In the genomic region with DNA sequence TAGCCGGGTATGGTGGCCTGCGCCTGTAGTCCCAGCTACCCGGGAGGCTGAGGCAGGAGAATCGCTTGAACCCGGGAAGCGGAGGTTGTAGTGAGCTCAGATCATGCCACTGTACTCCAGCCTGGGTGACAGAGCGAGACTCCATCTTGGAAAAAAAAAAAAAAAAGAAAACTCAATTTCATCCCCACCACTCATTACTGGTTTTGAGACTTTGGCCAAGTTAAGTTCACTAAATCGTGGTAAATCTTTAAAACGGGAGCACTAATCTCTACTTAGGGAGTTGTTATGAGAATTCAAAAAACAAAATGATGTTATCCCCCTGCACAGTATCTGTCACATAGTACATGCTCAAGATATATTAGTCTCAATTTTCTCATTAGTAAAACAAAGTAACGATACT, we compare ENCODE assay signal across 8 cellular contexts. TPM values are rescaled to one million over a fixed set of nuclear protein-coding genes. Genes with fewer than 3 reads are reported as not detected.
DNase-seq lines count a peak whose midpoint lies in the region; ATAC-seq and TF ChIP-seq lines count a peak whose summit lies in the region.
"Not testable (repeated sequence)": the region's sequence is repeated elsewhere in the genome, so short reads cannot be mapped to it uniquely, and the experiment has no call there.

No MANE protein-coding gene starts in this region.

- RAD21 ChIA-PET in HCT116 (lab: Charles Lee; ENCODE audit: low non-redundant PET in 1 of 2, low total read pairs in 2 of 2, uncharacterized antibody in 2 of 2, unreplicated experiment in 2 of 2), result interaction anchor here in 1 of 2 experiments (0.6 kb wide), 1 partner anchor 13 kb away, joined by 3 read pairs; no protein-coding TSS in a partner anchor

- peak overlapping the region; percentile 87 for H3K27ac Mint-ChIP-seq in activated T-helper 1 cell treated with anti-CD3 and anti-CD28 coated beads, Interleukin-12 subunit alpha, Interleukin-12 subunit beta, Interleukin-2, Interleukin-4 antibody, amounts not matched to agents 30 ng/mL and 10 ng/mL and 1 ng/mL, durations not matched to agents 14 hours and 24 hours and 36 hours

- not testable (repeated sequence) for H3K9me2 ChIP-seq in HCT116 (ENCODE audit: insufficient read depth)

- H3K27me3 ChIP-seq in AG04450 (ENCODE audit: control insufficient read depth, insufficient read depth, low read length); HCT116 (ENCODE audit: insufficient read depth, low read length); Panc1 (ENCODE audit: control insufficient read depth, insufficient read depth, low read length); colonic mucosa; heart left ventricle; muscle layer of colon (ENCODE audit: control insufficient read depth in 1 of 2, insufficient read depth in 2 of 2, low read length in 2 of 2); skeletal muscle tissue (ENCODE audit: control insufficient read depth in 3 of 3, insufficient read depth in 3 of 3, low read length in 3 of 3): not testable (repeated sequence)

- DNase-seq in AG04450 (ENCODE audit: low read depth, low spot score); HCT116 (ENCODE audit: low read depth, low spot score); Panc1 (ENCODE audit: low read depth, low spot score); activated T-helper 1 cell treated with anti-CD3 and anti-CD28 coated beads, Interleukin-12 subunit alpha, Interleukin-12 subunit beta, Interleukin-2, Interleukin-4 antibody, amounts not matched to agents 30 ng/mL and 10 ng/mL and 1 ng/mL, durations not matched to agents 14 hours and 24 hours and 36 hours (ENCODE audit: low spot score); colonic mucosa; heart left ventricle: not testable (repeated sequence)

- H3K4me1 Mint-ChIP-seq in activated T-helper 1 cell treated with anti-CD3 and anti-CD28 coated beads, Interleukin-12 subunit alpha, Interleukin-12 subunit beta, Interleukin-2, Interleukin-4 antibody, amounts not matched to agents 30 ng/mL and 10 ng/mL and 1 ng/mL, durations not matched to agents 14 hours and 24 hours and 36 hours (ENCODE audit: low read depth), result peaks cover 25% of the 10 kb centered on the region

- 74 to 88% (median 78%) methylated on average over 10 of the region's 10 CpGs for WGBS in heart left ventricle, 4 donors

- POLR2A ChIA-PET in AG04450 (lab: Yijun Ruan, JAX); HCT116 (lab: Charles Lee): not testable (repeated sequence)
- POLR2A ChIA-PET in Panc1 (lab: Charles Lee), result interaction anchor here (0.6 kb wide), 1 partner anchor 49 kb away, joined by 12 read pairs; no protein-coding TSS in a partner anchor

- not testable (repeated sequence) for TF ChIP-seq CTCF in AG04450 (IDR thresholded peaks at IDR 0.05; ENCODE audit: low read depth, low read length); HCT116 (IDR thresholded peaks at IDR 0.05 in 2 of 3, conservative IDR thresholded peaks at IDR 0.05 in 1 of 3; ENCODE audit: borderline replicate concordance in 1 of 3, insufficient read depth in 1 of 3, low read depth in 2 of 3, low read length in 2 of 3); Panc1 (IDR thresholded peaks at IDR 0.05); colonic mucosa (IDR thresholded peaks at IDR 0.05); heart left ventricle (IDR thresholded peaks at IDR 0.05)

- H3K79me2 ChIP-seq in HCT116 (ENCODE audit: insufficient read depth, low read length), result peaks cover 39% of the 10 kb centered on the region

- H3K36me3 ChIP-seq in HCT116 (ENCODE audit: control insufficient read depth in 1 of 2, insufficient read depth in 2 of 2, low read length in 2 of 2), result peaks cover 20 to 23% of the 10 kb centered on the region in 2 experiments
- peaks cover 12% of the 10 kb centered on the region for H3K36me3 ChIP-seq in Panc1 (ENCODE audit: control insufficient read depth, insufficient read depth, low read length)
- H3K36me3 ChIP-seq in colonic mucosa, result not testable (repeated sequence)
- H3K36me3 ChIP-seq in heart left ventricle, result peaks cover 0 to 42% (median 34%) of the 10 kb centered on the region in 9 donors
- peaks cover 25% of the 10 kb centered on the region for H3K36me3 ChIP-seq in muscle layer of colon (ENCODE audit: insufficient read depth, low read length)
- peaks cover 18 to 22% (median 21%) of the 10 kb centered on the region in 3 donors for H3K36me3 ChIP-seq in skeletal muscle tissue (ENCODE audit: control insufficient read depth in 3 of 3, insufficient read depth in 3 of 3, low read length in 3 of 3)

- H4K20me1 ChIP-seq in HCT116 (ENCODE audit: insufficient read depth), result not testable (repeated sequence)

- intact Hi-C loops in HCT116 (cut with micrococcal nuclease); Panc1 (cut with micrococcal nuclease; ENCODE audit: unreplicated experiment); colonic mucosa (cut with DNase I): not testable (repeated sequence)
- intact Hi-C loops in activated T-helper 1 cell treated with anti-CD3 and anti-CD28 coated beads, Interleukin-12 subunit alpha, Interleukin-12 subunit beta, Interleukin-2, Interleukin-4 antibody, amounts not matched to agents 30 ng/mL and 10 ng/mL and 1 ng/mL, durations not matched to agents 14 hours and 24 hours and 36 hours (cut with micrococcal nuclease), result loop anchor here (5.0 kb wide), 2 partner anchors 262 to 1707 kb away; a partner anchor contains a TSS
- intact Hi-C loops in heart left ventricle (cut with DNase I), result loop anchor here in 1 of 10 donors (10.0 kb wide), 1 partner anchor 120 kb away; a partner anchor contains a TSS

- peaks cover 11 to 20% of the 10 kb centered on the region in 2 experiments for H3K4me1 ChIP-seq in HCT116 (ENCODE audit: control insufficient read depth in 1 of 2, insufficient read depth in 2 of 2, low read length in 2 of 2)
- H3K4me1 ChIP-seq in Panc1 (ENCODE audit: control insufficient read depth, insufficient read depth, low read length), result peaks cover 15% of the 10 kb centered on the region
- H3K4me1 ChIP-seq in colonic mucosa, result not testable (repeated sequence)
- H3K4me1 ChIP-seq in heart left ventricle, result peaks cover 0 to 21% (median 14%) of the 10 kb centered on the region in 12 donors
- peaks cover 10% of the 10 kb centered on the region for H3K4me1 ChIP-seq in muscle layer of colon (ENCODE audit: insufficient read depth, low read length)
- H3K4me1 ChIP-seq in skeletal muscle tissue (ENCODE audit: control insufficient read depth in 3 of 3, insufficient read depth in 3 of 3, low read length in 3 of 3), result peaks cover 10 to 16% (median 11%) of the 10 kb centered on the region in 3 donors

- in situ Hi-C loops in Panc1 (cut with HindIII; ENCODE audit: low pct_unique_long_range_greater_than_20kb, low sequenced_read_pairs), result not testable (repeated sequence)

- not testable (repeated sequence) for ATAC-seq in HCT116, Panc1, heart left ventricle

- not testable (repeated sequence) for H3K9me3 ChIP-seq in AG04450 (ENCODE audit: control insufficient read depth, insufficient read depth, low read length); HCT116 (ENCODE audit: control insufficient read depth in 1 of 2, insufficient read depth in 1 of 2, low read depth in 1 of 2, low read length in 2 of 2); Panc1 (ENCODE audit: control insufficient read depth, insufficient read depth, low read depth, low read length); colonic mucosa; heart left ventricle; muscle layer of colon (ENCODE audit: low read length); skeletal muscle tissue (ENCODE audit: control insufficient read depth in 3 of 3, low read length in 3 of 3)

- peak overlapping the region; percentile 99 for H3K4me3 Mint-ChIP-seq in activated T-helper 1 cell treated with anti-CD3 and anti-CD28 coated beads, Interleukin-12 subunit alpha, Interleukin-12 subunit beta, Interleukin-2, Interleukin-4 antibody, amounts not matched to agents 30 ng/mL and 10 ng/mL and 1 ng/mL, durations not matched to agents 14 hours and 24 hours and 36 hours

- H3K9me3 Mint-ChIP-seq in activated T-helper 1 cell treated with anti-CD3 and anti-CD28 coated beads, Interleukin-12 subunit alpha, Interleukin-12 subunit beta, Interleukin-2, Interleukin-4 antibody, amounts not matched to agents 30 ng/mL and 10 ng/mL and 1 ng/mL, durations not matched to agents 14 hours and 24 hours and 36 hours, result not testable (repeated sequence)

- TF ChIP-seq POLR2A in HCT116 (IDR thresholded peaks at IDR 0.05; ENCODE audit: borderline replicate concordance, extremely low read depth, insufficient read depth, insufficient read length); heart left ventricle (IDR thresholded peaks at IDR 0.05): not testable (repeated sequence)

- not testable (repeated sequence) for H3K27me3 Mint-ChIP-seq in activated T-helper 1 cell treated with anti-CD3 and anti-CD28 coated beads, Interleukin-12 subunit alpha, Interleukin-12 subunit beta, Interleukin-2, Interleukin-4 antibody, amounts not matched to agents 30 ng/mL and 10 ng/mL and 1 ng/mL, durations not matched to agents 14 hours and 24 hours and 36 hours (ENCODE audit: insufficient read depth)

- not testable (repeated sequence) for H2AFZ ChIP-seq in HCT116 (ENCODE audit: low read depth, low read length, poor library complexity, severe bottlenecking)

- not testable (repeated sequence) for TF ChIP-seq RAD21 in HCT116 (IDR thresholded peaks at IDR 0.05; ENCODE audit: low read depth)

- peak overlapping the region; percentile 82 for H3K4me2 ChIP-seq in HCT116 (ENCODE audit: low read length)

- not testable (repeated sequence) for BruUV-seq in HCT116 (replicated peaks; lab: Mats Ljungman, UMichigan); Panc1 (replicated peaks; lab: Mats Ljungman, UMichigan)

- H3K4me3 ChIP-seq in AG04450 (ENCODE audit: low read depth, low read length) (peak overlapping the region; percentile 92), HCT116 (replicated peaks in 1 of 2; ENCODE audit: low read depth in 1 of 2, low read length in 2 of 2) (peak overlapping the region; percentile 90 to 91), Panc1 (ENCODE audit: low read depth in 2 of 2, low read length in 2 of 2) (peak overlapping the region; percentile 65 to 100), colonic mucosa (peak overlapping the region; percentile 74), heart left ventricle (peak overlapping the region in 9 of 12 donors; percentile 62 to 91 (median 74)), muscle layer of colon (ENCODE audit: low read depth in 1 of 2, low read length in 2 of 2) (peak overlapping the region in 1 of 2 donors; percentile 86), skeletal muscle tissue (ENCODE audit: low read length in 3 of 3) (peak overlapping the region in 2 of 3 donors; percentile 94 to 96)

- peak overlapping the region; percentile 81 for H3K9ac ChIP-seq in HCT116 (ENCODE audit: low read length)
- peak overlapping the region; percentile 71 to 94 for H3K9ac ChIP-seq in colonic mucosa (ENCODE audit: low read depth in 2 of 2, low read length in 2 of 2)
- H3K9ac ChIP-seq in muscle layer of colon (ENCODE audit: low read length), result peak overlapping the region; percentile 64
- H3K9ac ChIP-seq in skeletal muscle tissue (ENCODE audit: low read depth in 1 of 3, low read length in 3 of 3), result peak overlapping the region in 1 of 3 donors; percentile 95

- H3K36me3 Mint-ChIP-seq in activated T-helper 1 cell treated with anti-CD3 and anti-CD28 coated beads, Interleukin-12 subunit alpha, Interleukin-12 subunit beta, Interleukin-2, Interleukin-4 antibody, amounts not matched to agents 30 ng/mL and 10 ng/mL and 1 ng/mL, durations not matched to agents 14 hours and 24 hours and 36 hours (ENCODE audit: low read depth), result peaks cover 17% of the 10 kb centered on the region

- CTCF ChIA-PET in AG04450 (lab: Charles Lee), result interaction anchor here (0.6 to 2.1 kb wide), 6 partner anchors 10 to 103 kb away, joined by 3 to 10 read pairs (median 4); no protein-coding TSS in a partner anchor
- CTCF ChIA-PET in HCT116 (lab: Charles Lee), result not testable (repeated sequence)
- CTCF ChIA-PET in Panc1 (lab: Charles Lee), result interaction anchor here (0.6 kb wide), 1 partner anchor 134 kb away, joined by 4 read pairs; no protein-coding TSS in a partner anchor

- H3K27ac ChIP-seq in AG04450 (ENCODE audit: low read depth, low read length); HCT116 (ENCODE audit: low read depth, low read length); colonic mucosa; heart left ventricle; muscle layer of colon (ENCODE audit: low read depth, low read length); skeletal muscle tissue (ENCODE audit: low read depth, low read length): not testable (repeated sequence)
- H3K27ac ChIP-seq in Panc1 (ENCODE audit: low read length), result peak overlapping the region; percentile 91

RNA-seq across cellular contexts. Expression of a gene that starts 1.1 kb away (rescaled TPM):
- polyA plus RNA-seq in AG04450 (2011; rRNA removed) (25.6 and 27.9 TPM in 2 replicates), heart left ventricle (10 to 100 TPM; 12.2 to 17.4 TPM)
- polyA minus RNA-seq in AG04450 (2011; rRNA and poly(A)+ RNA removed), result 43.2 and 61.6 TPM in 2 replicates
- total RNA-seq in HCT116 (2021; ENCODE audit: unreplicated experiment) (51.0 TPM), Panc1 (2021; ENCODE audit: unreplicated experiment) (53.6 TPM), colonic mucosa (10 to 100 TPM; 25.0 to 43.5 TPM), heart left ventricle (10 to 100 TPM; 14.5 to 32.9 (median 27.2) TPM), skeletal muscle tissue (17.2 TPM)
- polyA plus RNA-seq in HCT116 (2012), result 13.7 and 24.8 TPM in 2 replicates
- 18.9 TPM for polyA plus RNA-seq in Panc1 (2012; ENCODE audit: insufficient read length)
- 81.3 and 90.5 TPM in 2 replicates for total RNA-seq in activated T-helper 1 cell treated with anti-CD3 and anti-CD28 coated beads, Interleukin-12 subunit alpha, Interleukin-12 subunit beta, Interleukin-2, Interleukin-4 antibody, amounts not matched to agents 30 ng/mL and 10 ng/mL and 1 ng/mL, durations not matched to agents 14 hours and 24 hours and 36 hours

RNA-seq across cellular contexts. Expression of a gene that starts 4.3 kb away (rescaled TPM):
- polyA plus RNA-seq in AG04450 (2011; rRNA removed) (77.5 and 96.2 TPM in 2 replicates), heart left ventricle (100 to 1,000 TPM in 1 of 2 donors, 10 to 100 TPM in 1; 72.2 to 243 TPM)
- 35.4 and 44.5 TPM in 2 replicates for polyA minus RNA-seq in AG04450 (2011; rRNA and poly(A)+ RNA removed)
- total RNA-seq in HCT116 (2021; ENCODE audit: unreplicated experiment) (86.9 TPM), Panc1 (2021; ENCODE audit: unreplicated experiment) (118 TPM), colonic mucosa (10 to 100 TPM; 65.5 to 74.0 TPM), heart left ventricle (100 to 1,000 TPM; 128 to 186 (median 164) TPM), skeletal muscle tissue (63.7 TPM)
- polyA plus RNA-seq in HCT116 (2012), result 60.2 and 87.0 TPM in 2 replicates
- polyA plus RNA-seq in Panc1 (2012; ENCODE audit: insufficient read length), result 115 TPM
- 88.8 and 92.3 TPM in 2 replicates for total RNA-seq in activated T-helper 1 cell treated with anti-CD3 and anti-CD28 coated beads, Interleukin-12 subunit alpha, Interleukin-12 subunit beta, Interleukin-2, Interleukin-4 antibody, amounts not matched to agents 30 ng/mL and 10 ng/mL and 1 ng/mL, durations not matched to agents 14 hours and 24 hours and 36 hours

RNA-seq across cellular contexts. Expression of a gene that starts 27.4 kb away (rescaled TPM):
- polyA plus RNA-seq in AG04450 (2011; rRNA removed), result 13.1 and 17.6 TPM in 2 replicates
- polyA minus RNA-seq in AG04450 (2011; rRNA and poly(A)+ RNA removed), result 28.0 and 33.8 TPM in 2 replicates
- total RNA-seq in HCT116 (2021; ENCODE audit: unreplicated experiment), result 21.6 TPM
- 6.9 and 7.1 TPM in 2 replicates for polyA plus RNA-seq in HCT116 (2012)
- 36.0 TPM for total RNA-seq in Panc1 (2021; ENCODE audit: unreplicated experiment)
- polyA plus RNA-seq in Panc1 (2012; ENCODE audit: insufficient read length), result 15.9 TPM
- 33.1 and 34.0 TPM in 2 replicates for total RNA-seq in activated T-helper 1 cell treated with anti-CD3 and anti-CD28 coated beads, Interleukin-12 subunit alpha, Interleukin-12 subunit beta, Interleukin-2, Interleukin-4 antibody, amounts not matched to agents 30 ng/mL and 10 ng/mL and 1 ng/mL, durations not matched to agents 14 hours and 24 hours and 36 hours
- 10 to 100 TPM; 17.2 to 26.5 TPM for total RNA-seq in colonic mucosa
- total RNA-seq in heart left ventricle, result 10 to 100 TPM in 7 of 9 donors, 1 to 10 TPM in 2; 9.4 to 18.5 (median 10.9) TPM
- polyA plus RNA-seq in heart left ventricle, result 1 to 10 TPM; 5.3 TPM
- 15.1 TPM for total RNA-seq in skeletal muscle tissue
